11 cellular contexts compared by ENCODE assay signal in genomic region chr2:203804766-203805484, GRCh38.
DNase-seq lines count a peak whose midpoint lies in the region; ATAC-seq and TF ChIP-seq lines count a peak whose summit lies in the region.
"Had no signal": no experiment of that assay in that cellular context is flagged by ENCODE, and none has a peak within 500 bp of the region (broad histone marks: within the 10 kb centered on the region; RNA-seq: fewer than 3 reads in every experiment).

No MANE protein-coding gene starts in this region.

- H3K9me3 Mint-ChIP-seq in CD4-positive, CD25-positive, alpha-beta regulatory T cell: peaks cover 0 to 24% (median 0%) of the 10 kb centered on the region in 7 donors
- H3K9me3 Mint-ChIP-seq in HFFc6: peaks cover 20% of the 10 kb centered on the region
- H3K9me3 Mint-ChIP-seq in activated T-helper 2 cell treated with anti-CD3 and anti-CD28 coated beads, Interferon-gamma antibody, Interleukin-2, Interleukin-4, amounts not matched to agents 10 μg/mL and 5 μg/mL and 100 μg/mL, durations not matched to agents 14 hours and 24 hours and 36 hours: peaks cover 37% of the 10 kb centered on the region

- no peak overlapping the region for H3K27ac ChIP-seq in CD4-positive, CD25-positive, alpha-beta regulatory T cell (ENCODE audit: insufficient read depth, low read length, poor library complexity, severe bottlenecking)
- H3K27ac ChIP-seq: cardiac muscle cell, testis had no signal

- peak overlapping the region; percentile 0 to 66 (median 28) for H3K4me3 Mint-ChIP-seq in CD4-positive, CD25-positive, alpha-beta regulatory T cell
- peak overlapping the region; percentile 3 for H3K4me3 Mint-ChIP-seq in HFFc6
- peak overlapping the region; percentile 18 for H3K4me3 Mint-ChIP-seq in activated T-helper 2 cell treated with anti-CD3 and anti-CD28 coated beads, Interferon-gamma antibody, Interleukin-2, Interleukin-4, amounts not matched to agents 10 μg/mL and 5 μg/mL and 100 μg/mL, durations not matched to agents 14 hours and 24 hours and 36 hours (ENCODE audit: low read depth)

- H3K27ac Mint-ChIP-seq in CD4-positive, CD25-positive, alpha-beta regulatory T cell: peak overlapping the region in 2 of 3 donors; percentile 62 to 78
- peak overlapping the region; percentile 78 for H3K27ac Mint-ChIP-seq in HFFc6
- H3K27ac Mint-ChIP-seq in activated T-helper 2 cell treated with anti-CD3 and anti-CD28 coated beads, Interferon-gamma antibody, Interleukin-2, Interleukin-4, amounts not matched to agents 10 μg/mL and 5 μg/mL and 100 μg/mL, durations not matched to agents 14 hours and 24 hours and 36 hours: peak overlapping the region; percentile 61

- peaks cover 25 to 54% (median 32%) of the 10 kb centered on the region in 4 donors for H3K4me1 Mint-ChIP-seq in CD4-positive, CD25-positive, alpha-beta regulatory T cell
- H3K4me1 Mint-ChIP-seq in HFFc6 (ENCODE audit: low read depth): peaks cover 85% of the 10 kb centered on the region
- H3K4me1 Mint-ChIP-seq in activated T-helper 2 cell treated with anti-CD3 and anti-CD28 coated beads, Interferon-gamma antibody, Interleukin-2, Interleukin-4, amounts not matched to agents 10 μg/mL and 5 μg/mL and 100 μg/mL, durations not matched to agents 14 hours and 24 hours and 36 hours (ENCODE audit: low read depth): peaks cover 69% of the 10 kb centered on the region

- H3K4me1 ChIP-seq in CD4-positive, CD25-positive, alpha-beta regulatory T cell (ENCODE audit: control insufficient read depth, insufficient read depth, low read length, poor library complexity, severe bottlenecking): peaks cover 25% of the 10 kb centered on the region
- H3K4me1 ChIP-seq: testis had no signal

- no peak overlapping the region for H3K4me3 ChIP-seq in CD4-positive, CD25-positive, alpha-beta regulatory T cell (ENCODE audit: low read depth, low read length)
- H3K4me3 ChIP-seq: cardiac muscle cell, testis had no signal

- H3K9me3 ChIP-seq in CD4-positive, CD25-positive, alpha-beta regulatory T cell (ENCODE audit: control insufficient read depth in 2 of 2, low read length in 2 of 2): peaks cover 0 to 7% of the 10 kb centered on the region in 2 experiments
- H3K9me3 ChIP-seq: testis had no signal

- no peak for TF ChIP-seq CTCF in HFFc6 (IDR thresholded peaks at IDR 0.05)
- TF ChIP-seq CTCF in GM10266 (IDR thresholded peaks at IDR 0.05; ENCODE audit: control insufficient read depth, insufficient read depth, low read depth, missing control alignments): no peak

- ATAC-seq in CD4-positive, CD25-positive, alpha-beta regulatory T cell (ENCODE audit: low read depth in 2 of 2): no peak
- ATAC-seq: left lobe of liver had no signal

- H3K36me3 ChIP-seq in CD4-positive, CD25-positive, alpha-beta regulatory T cell (ENCODE audit: control insufficient read depth, insufficient read depth, low read length): no peaks in the 10 kb centered on the region
- H3K36me3 ChIP-seq: cardiac muscle cell had no signal

- no peaks in the 10 kb centered on the region for H3K27me3 ChIP-seq in CD4-positive, CD25-positive, alpha-beta regulatory T cell (ENCODE audit: control insufficient read depth, insufficient read depth, low read length)
- H3K27me3 ChIP-seq: cardiac muscle cell, testis had no signal

- H3K27me3 Mint-ChIP-seq in CD4-positive, CD25-positive, alpha-beta regulatory T cell: no peaks in the 10 kb centered on the region
- peaks cover 1% of the 10 kb centered on the region for H3K27me3 Mint-ChIP-seq in HFFc6 (ENCODE audit: insufficient read depth)
- H3K27me3 Mint-ChIP-seq in activated T-helper 2 cell treated with anti-CD3 and anti-CD28 coated beads, Interferon-gamma antibody, Interleukin-2, Interleukin-4, amounts not matched to agents 10 μg/mL and 5 μg/mL and 100 μg/mL, durations not matched to agents 14 hours and 24 hours and 36 hours (ENCODE audit: low read depth): no peaks in the 10 kb centered on the region

- DNase-seq in CD4-positive, CD25-positive, alpha-beta regulatory T cell: no peak
- DNase-seq in HFFc6 (no peak), iris pigment epithelial cell (ENCODE audit: low read depth) (peak; percentile 82), NCI-H146 (lab: John Stamatoyannopoulos, UW) (no peak), NCI-H187 (lab: John Stamatoyannopoulos, UW) (no peak), GM10266 (ENCODE audit: extremely low spot score) (no peak)
- no peak for DNase-seq in activated T-helper 2 cell treated with anti-CD3 and anti-CD28 coated beads, Interferon-gamma antibody, Interleukin-2, Interleukin-4, amounts not matched to agents 10 μg/mL and 5 μg/mL and 100 μg/mL, durations not matched to agents 14 hours and 24 hours and 36 hours (ENCODE audit: low spot score)
- no peak for DNase-seq in central memory CD4-positive, alpha-beta T cell
- DNase-seq: testis had no signal

- H3K36me3 Mint-ChIP-seq in CD4-positive, CD25-positive, alpha-beta regulatory T cell: peaks cover 11% of the 10 kb centered on the region
- peaks cover 21% of the 10 kb centered on the region for H3K36me3 Mint-ChIP-seq in HFFc6 (ENCODE audit: low read depth)
- peaks cover 31% of the 10 kb centered on the region for H3K36me3 Mint-ChIP-seq in activated T-helper 2 cell treated with anti-CD3 and anti-CD28 coated beads, Interferon-gamma antibody, Interleukin-2, Interleukin-4, amounts not matched to agents 10 μg/mL and 5 μg/mL and 100 μg/mL, durations not matched to agents 14 hours and 24 hours and 36 hours (ENCODE audit: low read depth)

- intact Hi-C loops in activated T-helper 2 cell treated with anti-CD3 and anti-CD28 coated beads, Interferon-gamma antibody, Interleukin-2, Interleukin-4, amounts not matched to agents 10 μg/mL and 5 μg/mL and 100 μg/mL, durations not matched to agents 14 hours and 24 hours and 36 hours (cut with micrococcal nuclease): loop anchor here (1.0 to 5.0 kb wide), 3 partner anchors 64 to 273 kb away; no protein-coding TSS in a partner anchor
